In the genomic region with DNA sequence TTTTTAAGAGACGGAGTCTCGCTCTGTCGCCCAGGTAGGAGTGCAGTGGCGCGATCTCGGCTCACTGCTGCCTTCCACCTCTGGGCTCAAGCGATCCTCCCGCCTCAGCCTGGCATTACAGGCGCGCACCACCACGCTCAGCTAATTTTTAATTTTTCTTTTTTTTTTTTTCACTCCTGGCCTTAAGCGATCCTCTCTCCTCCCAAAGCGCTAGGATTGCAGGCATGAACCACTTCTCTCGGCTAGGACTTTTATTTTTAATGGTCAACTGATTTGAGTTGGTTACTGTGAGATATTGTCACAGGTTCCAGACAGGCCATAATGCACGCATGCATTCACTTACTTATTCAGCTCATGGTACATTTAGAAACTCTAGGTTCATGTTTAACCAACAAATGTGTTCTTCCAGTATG, we compare ENCODE assay signal across 8 cellular contexts. TPM values are rescaled to one million over a fixed set of nuclear protein-coding genes. Genes with fewer than 3 reads are reported as not detected.
DNase-seq lines count a peak whose midpoint lies in the region; ATAC-seq lines count a peak whose summit lies in the region.

No MANE protein-coding gene starts in this region.

- no peak overlapping the region for H2BK15ac ChIP-seq in neuronal stem cell (ENCODE audit: low read length)

- peak overlapping the region; percentile 90 for H3K4me2 ChIP-seq in neuronal stem cell (ENCODE audit: insufficient read depth, low read length, poor library complexity, severe bottlenecking)

- H3K36me3 ChIP-seq in HUES6 (ENCODE audit: control insufficient read depth, insufficient read depth, low read length) (peaks cover 50% of the 10 kb centered on the region), neuronal stem cell (replicated peaks in 1 of 2; ENCODE audit: control insufficient read depth in 2 of 2, insufficient read depth in 2 of 2, low read length in 2 of 2) (peaks cover 23 to 69% of the 10 kb centered on the region in 2 donors)

- H3K4me3 ChIP-seq in HUES6 (ENCODE audit: low read depth, low read length): peak overlapping the region; percentile 86
- H3K4me3 ChIP-seq in neuronal stem cell (ENCODE audit: low read length in 2 of 2): peak overlapping the region; percentile 86 to 98

- no peak overlapping the region for H4K91ac ChIP-seq in neuronal stem cell (ENCODE audit: low read depth, low read length, poor library complexity)

- H4K8ac ChIP-seq in neuronal stem cell (ENCODE audit: low read depth, low read length): no peak overlapping the region

- H3K4me1 ChIP-seq in HUES6 (ENCODE audit: control insufficient read depth, insufficient read depth, low read length): 0 out of 2 replicates have a peak, but pooled peaks cover 5% of the 10 kb centered on the region
- peaks cover 5 to 8% of the 10 kb centered on the region in 2 donors for H3K4me1 ChIP-seq in neuronal stem cell (ENCODE audit: control insufficient read depth in 2 of 2, insufficient read depth in 1 of 2, low read depth in 1 of 2, low read length in 2 of 2)

- H2BK120ac ChIP-seq in neuronal stem cell (ENCODE audit: low read depth, low read length): no peak overlapping the region

- WGBS in neuronal stem cell (ENCODE audit: extremely low coverage in 2 of 2, insufficient read length in 2 of 2, insufficient replicate concordance in 1 of 2), 2 donors: no CpG with 5 or more reads among the region's 15 CpGs

- H3K27me3 ChIP-seq in HUES6 (ENCODE audit: control insufficient read depth, insufficient read depth, low read length) (no peaks in the 10 kb centered on the region), neuronal stem cell (ENCODE audit: control insufficient read depth in 3 of 3, insufficient read depth in 3 of 3, low read depth in 1 of 3, low read length in 3 of 3) (no peaks in the 10 kb centered on the region)

- H2BK12ac ChIP-seq in neuronal stem cell (ENCODE audit: low read length): no peak overlapping the region

- H3K14ac ChIP-seq in neuronal stem cell (ENCODE audit: low read length): no peak overlapping the region

- H3K4ac ChIP-seq in neuronal stem cell (ENCODE audit: low read length): no peak overlapping the region

- no peaks in the 10 kb centered on the region for H3K27me3 Mint-ChIP-seq in dendritic cell treated with granulocyte-macrophage colony-stimulating factor and Interleukin-4, amounts not matched to agents 40 ng/mL and 50 ng/mL, for 4 days

- no peaks in the 10 kb centered on the region for H3K9me3 Mint-ChIP-seq in dendritic cell treated with granulocyte-macrophage colony-stimulating factor and Interleukin-4, amounts not matched to agents 40 ng/mL and 50 ng/mL, for 4 days

- no peak overlapping the region for H3K18ac ChIP-seq in neuronal stem cell (ENCODE audit: low read length)

- H3K79me1 ChIP-seq in neuronal stem cell (ENCODE audit: low read depth, low read length): no peaks in the 10 kb centered on the region

- DNase-seq in neuronal stem cell (ENCODE audit: low spot score): no peak
- DNase-seq in NCI-H1417 (lab: John Stamatoyannopoulos, UW): no peak
- DNase-seq in left lobe of liver (ENCODE audit: low spot score): no peak
- no peak for DNase-seq in DMS153 (lab: John Stamatoyannopoulos, UW)
- no peak for DNase-seq in NK-92 (lab: John Stamatoyannopoulos, UW; ENCODE audit: unreplicated experiment)

- ATAC-seq in GM18873 (IDR thresholded peaks at IDR 0.05; ENCODE audit: low FRiP score, unreplicated experiment) (peak; percentile 17), left lobe of liver (no peak)

- H3K9me3 ChIP-seq in HUES6 (ENCODE audit: control insufficient read depth, insufficient read depth, low read depth, low read length): no peaks in the 10 kb centered on the region
- H3K9me3 ChIP-seq in neuronal stem cell (replicated peaks in 1 of 2; ENCODE audit: control insufficient read depth in 2 of 2, insufficient read depth in 1 of 2, low read depth in 1 of 2, low read length in 2 of 2): no peaks in the 10 kb centered on the region

- peaks cover 26% of the 10 kb centered on the region for H3K4me1 Mint-ChIP-seq in dendritic cell treated with granulocyte-macrophage colony-stimulating factor and Interleukin-4, amounts not matched to agents 40 ng/mL and 50 ng/mL, for 4 days (ENCODE audit: low read depth)

- H2AK5ac ChIP-seq in neuronal stem cell (ENCODE audit: low read depth, low read length): no peak overlapping the region

- H3K9ac ChIP-seq in HUES6 (ENCODE audit: low read length) (peak overlapping the region; percentile 98), neuronal stem cell (ENCODE audit: low read depth, low read length, poor library complexity) (no peak overlapping the region)

- H3K27ac Mint-ChIP-seq in dendritic cell treated with granulocyte-macrophage colony-stimulating factor and Interleukin-4, amounts not matched to agents 40 ng/mL and 50 ng/mL, for 4 days: peak overlapping the region; percentile 97

- H3K27ac ChIP-seq in HUES6 (ENCODE audit: low read depth, low read length): peak overlapping the region; percentile 89
- H3K27ac ChIP-seq in neuronal stem cell (replicated peaks; ENCODE audit: low read length): no peak overlapping the region

- no peak overlapping the region for H2BK5ac ChIP-seq in neuronal stem cell (ENCODE audit: low read length)

- H3K23ac ChIP-seq in neuronal stem cell (ENCODE audit: low read depth, low read length, poor library complexity): peak overlapping the region; percentile 77

- peak overlapping the region; percentile 97 for H3K4me3 Mint-ChIP-seq in dendritic cell treated with granulocyte-macrophage colony-stimulating factor and Interleukin-4, amounts not matched to agents 40 ng/mL and 50 ng/mL, for 4 days

- intact Hi-C loops in dendritic cell treated with granulocyte-macrophage colony-stimulating factor and Interleukin-4, amounts not matched to agents 40 ng/mL and 50 ng/mL, for 4 days (cut with micrococcal nuclease): loop anchor here (1.0 kb wide), 1 partner anchor 9 kb away; a partner anchor contains a TSS

- peak overlapping the region; percentile 94 for H2AFZ ChIP-seq in neuronal stem cell (ENCODE audit: low read length)

- peaks cover 52% of the 10 kb centered on the region for H3K36me3 Mint-ChIP-seq in dendritic cell treated with granulocyte-macrophage colony-stimulating factor and Interleukin-4, amounts not matched to agents 40 ng/mL and 50 ng/mL, for 4 days (ENCODE audit: low read depth)

RNA-seq across cellular contexts. Expression of a gene that starts 0.9 kb away (rescaled TPM):
- 4.2 TPM for polyA plus RNA-seq in neuronal stem cell (2013, experiment 1 of 2)
- polyA plus RNA-seq in neuronal stem cell (2013, experiment 2 of 2): 5.0 TPM
- 3.3 TPM for total RNA-seq in left lobe of liver

RNA-seq across cellular contexts. Expression of a gene that starts 1.0 kb away (rescaled TPM):
- polyA plus RNA-seq in neuronal stem cell (2013, experiment 1 of 2): 29.5 TPM
- polyA plus RNA-seq in neuronal stem cell (2013, experiment 2 of 2): 30.0 TPM
- 22.2 TPM for total RNA-seq in left lobe of liver

RNA-seq across cellular contexts. Expression of a gene that starts 9.0 kb away (rescaled TPM):
- 44.9 TPM for polyA plus RNA-seq in neuronal stem cell (2013, experiment 1 of 2)
- polyA plus RNA-seq in neuronal stem cell (2013, experiment 2 of 2): 47.5 TPM
- 30.1 TPM for total RNA-seq in left lobe of liver

RNA-seq across cellular contexts. Expression of a gene that starts 49.2 kb away (rescaled TPM):
- 75.4 TPM for polyA plus RNA-seq in neuronal stem cell (2013, experiment 1 of 2)
- polyA plus RNA-seq in neuronal stem cell (2013, experiment 2 of 2): 77.6 TPM
- 10.7 TPM for total RNA-seq in left lobe of liver

RNA-seq across cellular contexts. Expression of a gene that starts 56.0 kb away (rescaled TPM):
- 15.1 TPM for polyA plus RNA-seq in neuronal stem cell (2013, experiment 1 of 2)
- polyA plus RNA-seq in neuronal stem cell (2013, experiment 2 of 2): 14.0 TPM
- total RNA-seq in left lobe of liver: 11.3 TPM
